ENCODE assay signal across 9 cellular contexts in the genomic region with DNA sequence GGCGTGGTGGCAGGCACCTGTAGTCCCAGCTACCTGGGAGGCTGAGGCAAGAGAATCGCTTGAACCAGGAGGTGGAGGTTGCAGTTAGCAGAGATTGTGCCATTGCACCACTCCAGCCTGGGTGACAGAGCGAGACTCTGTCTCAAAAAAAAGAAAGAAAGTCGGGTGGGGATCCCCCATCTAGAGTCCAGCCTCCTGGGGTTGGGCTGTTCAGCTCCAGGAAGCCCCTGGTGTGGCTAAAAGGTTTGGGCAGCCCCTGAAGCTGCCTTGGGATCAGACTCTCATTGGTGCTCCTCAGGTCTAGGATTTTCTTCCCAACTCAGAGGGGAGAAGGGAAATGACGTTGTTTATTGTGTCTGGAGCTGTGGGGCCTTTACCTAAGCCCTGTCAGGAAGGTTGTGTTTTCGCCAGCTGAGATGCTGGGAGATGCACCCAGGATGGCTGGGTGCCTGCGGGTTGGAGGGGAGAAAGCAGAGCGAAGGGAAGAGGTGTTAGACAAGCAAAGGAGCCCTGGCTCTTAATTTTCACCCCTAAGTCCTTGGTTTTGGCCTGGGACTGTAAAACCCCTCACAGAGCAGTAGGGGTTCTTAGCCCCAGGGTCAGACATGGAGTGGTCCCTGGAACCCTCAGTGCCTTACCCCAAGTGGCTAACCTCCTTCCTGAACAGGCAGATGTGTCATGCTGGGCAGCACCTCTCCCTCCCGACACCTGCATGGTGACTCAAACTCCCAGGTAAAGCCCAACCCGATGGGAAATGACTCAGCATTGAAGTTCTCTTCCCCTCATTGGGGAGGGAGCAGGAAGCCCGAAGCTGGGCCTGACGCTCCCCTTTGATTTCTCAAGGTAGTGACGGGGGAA. TPM values are rescaled to one million over a fixed set of nuclear protein-coding genes. Genes with fewer than 3 reads are reported as not detected.
A peak's percentile ranks its signal among the peaks of the same experiment; 100 is the strongest.
DNase-seq lines count a peak whose midpoint lies in the region; FAIRE-seq and TF ChIP-seq lines count a peak whose summit lies in the region.
"Had no signal": no experiment of that assay in that cellular context is flagged by ENCODE, and none has a peak within 500 bp of the region (broad histone marks: within the 10 kb centered on the region; RNA-seq: fewer than 3 reads in every experiment).

No MANE protein-coding gene starts in this region.

- 61% methylated on average over 13 of the region's 13 CpGs for WGBS in thymus

- H3K36me3 ChIP-seq in kidney (ENCODE audit: control insufficient read depth in 1 of 2, insufficient read depth in 2 of 2, low read length in 2 of 2) (no peaks in the 10 kb centered on the region), thymus (ENCODE audit: control insufficient read depth, insufficient read depth) (no peaks in the 10 kb centered on the region)

- TF ChIP-seq CTCF in HL-60 (IDR thresholded peaks at IDR 0.05; ENCODE audit: insufficient read depth, low read length) (no peak), kidney (IDR thresholded peaks at IDR 0.05; ENCODE audit: borderline replicate concordance, extremely low read depth, insufficient read depth) (no peak)

- intact Hi-C loops in kidney (cut with DNase I) = no loop called here

- DNase-seq in GM19239 (ENCODE audit: insufficient read length, low spot score) (peak; percentile 32), HL-60 (ENCODE audit: low read depth in 1 of 2, low spot score in 1 of 2) (peak in 1 of 2 experiments; percentile 81), kidney (peak; percentile 86), frontal cortex (ENCODE audit: low spot score in 2 of 2) (no peak), NCI-H526 (lab: John Stamatoyannopoulos, UW) (no peak), AG08396 (ENCODE audit: low spot score) (no peak)
- peak; percentile 63 for DNase-seq in activated CD8-positive, alpha-beta memory T cell treated with anti-CD3 and anti-CD28 coated beads, Interleukin-2, amount 50 U/mL, for 4 hours

- peak; percentile 49 for FAIRE-seq in GM19239 (lab: Jason Lieb, UNC)
- no peak for FAIRE-seq in kidney (lab: Jason Lieb, UNC)
- FAIRE-seq in frontal cortex (lab: Jason Lieb, UNC) = no peak

- no peak overlapping the region for H3K4me3 ChIP-seq in HL-60 (replicated peaks; ENCODE audit: insufficient read depth, low read length)
- no peak overlapping the region for H3K4me3 ChIP-seq in kidney (ENCODE audit: low read length in 2 of 2)
- no peak overlapping the region for H3K4me3 ChIP-seq in thymus (ENCODE audit: low read length)

- H3K27ac ChIP-seq in HL-60 (replicated peaks) (peak overlapping the region; percentile 63), kidney (ENCODE audit: low read depth in 2 of 2, low read length in 2 of 2) (peak overlapping the region in 1 of 2 donors; percentile 80), thymus (ENCODE audit: low read depth) (peak overlapping the region; percentile 64)

- H3K4me1 ChIP-seq in kidney (ENCODE audit: control insufficient read depth in 1 of 2, insufficient read depth in 1 of 2, low read depth in 1 of 2, low read length in 2 of 2) (peaks cover 0 to 5% of the 10 kb centered on the region in 2 donors), thymus (ENCODE audit: control insufficient read depth, insufficient read depth, low read length) (no peaks in the 10 kb centered on the region)

- H3K9ac ChIP-seq in kidney (ENCODE audit: low read length in 2 of 2) = peak overlapping the region in 1 of 2 donors; percentile 51

- H3K9me3 ChIP-seq in kidney (ENCODE audit: control insufficient read depth in 1 of 2, low read length in 2 of 2) (no peaks in the 10 kb centered on the region), thymus (ENCODE audit: control insufficient read depth) (no peaks in the 10 kb centered on the region)

- no peaks in the 10 kb centered on the region for H3K27me3 ChIP-seq in HL-60 (ENCODE audit: insufficient read depth, poor library complexity, severe bottlenecking)
- H3K27me3 ChIP-seq in thymus (ENCODE audit: control insufficient read depth, insufficient read depth) = no peaks in the 10 kb centered on the region

RNA-seq across cellular contexts. Expression of a gene that starts 21.1 kb away (rescaled TPM):
- total RNA-seq in kidney (40.8 TPM), frontal cortex (0.82 TPM)
- polyA plus RNA-seq in kidney (ENCODE audit: insufficient read depth, low read depth, low replicate concordance) (82.5 TPM), thymus (20.3 TPM)
- total RNA-seq: SK-MEL-5 had no signal

RNA-seq across cellular contexts. Expression of a gene that starts 57.6 kb away (rescaled TPM):
- total RNA-seq in kidney (29.1 TPM), frontal cortex (50.1 TPM)
- polyA plus RNA-seq in kidney (ENCODE audit: insufficient read depth, low read depth, low replicate concordance) (21.0 TPM), thymus (17.2 TPM)

Comparison
In these comparisons a context has a peak if more than half of its experiments do, and no peak if none do; other contexts are left out.
1. DNase-seq: peak in GM19239 (single experiment), activated CD8-positive, alpha-beta memory T cell treated with anti-CD3 and anti-CD28 coated beads, Interleukin-2, amount 50 U/mL, for 4 hours (single experiment) and kidney (single experiment); none in frontal cortex (0 of 2), NCI-H526 (0 of 2) and AG08396 (single experiment).
2. RNA of a gene that starts 21.1 kb away (total RNA-seq): 40.8 TPM in kidney (single experiment); 0.82 TPM in frontal cortex (single experiment); every median in the first group is over 10 times any median in the second.